8 cellular contexts compared by ENCODE assay signal in genomic region chr17:81400154-81400938, GRCh38. TPM values are rescaled to one million over a fixed set of nuclear protein-coding genes. Genes with fewer than 3 reads are reported as not detected.
A peak's percentile ranks its signal among the peaks of the same experiment; 100 is the strongest.
DNase-seq lines count a peak whose midpoint lies in the region; ATAC-seq and TF ChIP-seq lines count a peak whose summit lies in the region.

No MANE protein-coding gene starts in this region.

- intact Hi-C loops in activated CD8-positive, alpha-beta T cell treated with anti-CD3 and anti-CD28 coated beads for 36 hours (cut with micrococcal nuclease): no loop called here

- no peaks in the 10 kb centered on the region for H3K36me3 Mint-ChIP-seq in activated T-cell treated with anti-CD3 and anti-CD28 coated beads, Interleukin-2, amount 50 U/mL, for 4 hours (ENCODE audit: insufficient read depth)
- no peaks in the 10 kb centered on the region for H3K36me3 Mint-ChIP-seq in activated CD8-positive, alpha-beta T cell treated with anti-CD3 and anti-CD28 coated beads for 36 hours (ENCODE audit: low read depth)

- peak overlapping the region; percentile 70 for H3K4me3 ChIP-seq in gastroesophageal sphincter

- CTCF ChIA-PET in activated CD8-positive, alpha-beta T cell treated with anti-CD3 and anti-CD28 coated beads for 36 hours (lab: Charles Lee): interaction anchor here (6.2 kb wide), 1 partner anchor 84 kb away, joined by 29 read pairs; no protein-coding TSS in a partner anchor

- TF ChIP-seq CTCF in activated CD8-positive, alpha-beta T cell treated with anti-CD3 and anti-CD28 coated beads for 36 hours (IDR thresholded peaks at IDR 0.05): no peak
- no peak for TF ChIP-seq CTCF in gastroesophageal sphincter (IDR thresholded peaks at IDR 0.05)
- TF ChIP-seq CTCF in omental fat pad (IDR thresholded peaks at IDR 0.05): no peak

- peak overlapping the region; percentile 96 to 100 (median 98) for H3K27ac ChIP-seq in gastroesophageal sphincter

- H3K4me1 Mint-ChIP-seq in activated T-cell treated with anti-CD3 and anti-CD28 coated beads, Interleukin-2, amount 50 U/mL, for 4 hours (ENCODE audit: low read depth): peaks cover 20% of the 10 kb centered on the region
- peaks cover 19% of the 10 kb centered on the region for H3K4me1 Mint-ChIP-seq in activated CD8-positive, alpha-beta T cell treated with anti-CD3 and anti-CD28 coated beads for 36 hours (ENCODE audit: low read depth)

- H3K4me3 Mint-ChIP-seq in activated T-cell treated with anti-CD3 and anti-CD28 coated beads, Interleukin-2, amount 50 U/mL, for 4 hours: peak overlapping the region; percentile 73
- H3K4me3 Mint-ChIP-seq in activated CD8-positive, alpha-beta T cell treated with anti-CD3 and anti-CD28 coated beads for 36 hours: peak overlapping the region; percentile 49

- H3K9me3 Mint-ChIP-seq in activated T-cell treated with anti-CD3 and anti-CD28 coated beads, Interleukin-2, amount 50 U/mL, for 4 hours: no peaks in the 10 kb centered on the region
- no peaks in the 10 kb centered on the region for H3K9me3 Mint-ChIP-seq in activated CD8-positive, alpha-beta T cell treated with anti-CD3 and anti-CD28 coated beads for 36 hours

- H3K27ac Mint-ChIP-seq in activated CD8-positive, alpha-beta T cell treated with anti-CD3 and anti-CD28 coated beads for 36 hours: no peak overlapping the region

- WGBS in gastroesophageal sphincter (ENCODE audit: low coverage in 1 of 2), 2 donors: 0 to 8% methylated on average over 5 to 25 of the region's 65 CpGs

- peaks cover 61% of the 10 kb centered on the region for H3K27me3 Mint-ChIP-seq in activated T-cell treated with anti-CD3 and anti-CD28 coated beads, Interleukin-2, amount 50 U/mL, for 4 hours (ENCODE audit: low read depth)
- H3K27me3 Mint-ChIP-seq in activated CD8-positive, alpha-beta T cell treated with anti-CD3 and anti-CD28 coated beads for 36 hours: peaks cover 56% of the 10 kb centered on the region

- no peak for TF ChIP-seq EP300 in gastroesophageal sphincter (IDR thresholded peaks at IDR 0.05)

- no peak for DNase-seq in activated T-cell treated with anti-CD3 and anti-CD28 coated beads, Interleukin-2, amount 50 U/mL, for 4 hours
- DNase-seq in activated T-cell treated with anti-CD3 and anti-CD28 coated beads, Interleukin-2, amount 50 U/mL, for 1 hour: no peak
- DNase-seq in activated CD8-positive, alpha-beta T cell treated with anti-CD3 and anti-CD28 coated beads for 36 hours: peak; percentile 37
- no peak for DNase-seq in omental fat pad (ENCODE audit: low spot score)
- DNase-seq in NCI-H1092 treated with DMSO at 0.1 percent for 48 hours (lab: John Stamatoyannopoulos, UW): no peak
- DNase-seq in NCI-H1105 (lab: John Stamatoyannopoulos, UW): no peak

- no peaks in the 10 kb centered on the region for H3K27me3 ChIP-seq in gastroesophageal sphincter

- no peak for ATAC-seq in activated T-cell treated with anti-CD3 and anti-CD28 coated beads, Interleukin-2, amount 50 U/mL, for 4 hours
- ATAC-seq in activated CD8-positive, alpha-beta T cell treated with anti-CD3 and anti-CD28 coated beads for 36 hours: no peak
- ATAC-seq in gastroesophageal sphincter (no peak), omental fat pad (ENCODE audit: low FRiP score) (peak; percentile 5), GM21737 (IDR thresholded peaks at IDR 0.05; ENCODE audit: unreplicated experiment) (no peak)

- H3K36me3 ChIP-seq in gastroesophageal sphincter: no peaks in the 10 kb centered on the region

- no peaks in the 10 kb centered on the region for H3K9me3 ChIP-seq in gastroesophageal sphincter

- H3K4me1 ChIP-seq in gastroesophageal sphincter: peaks cover 14 to 61% (median 36%) of the 10 kb centered on the region in 3 donors

- POLR2A ChIA-PET in activated CD8-positive, alpha-beta T cell treated with anti-CD3 and anti-CD28 coated beads for 36 hours (lab: Charles Lee): no interaction called here

- no peak for TF ChIP-seq POLR2A in gastroesophageal sphincter (IDR thresholded peaks at IDR 0.05)

RNA-seq across cellular contexts. Expression of gene BAHCC1, which starts 5.1 kb away (rescaled TPM):
- total RNA-seq in activated T-cell treated with anti-CD3 and anti-CD28 coated beads, Interleukin-2, amount 50 U/mL, for 4 hours: under 1 TPM; 0.08 to 0.19 (median 0.08) TPM
- total RNA-seq in activated CD8-positive, alpha-beta T cell treated with anti-CD3 and anti-CD28 coated beads for 36 hours: under 1 TPM; 0.40 to 0.65 TPM
- 10 to 100 TPM; 17.5 to 34.3 (median 19.5) TPM for total RNA-seq in gastroesophageal sphincter
- 10 to 100 TPM in 1 of 4 donors, 1 to 10 TPM in 3; 4.8 to 20.8 (median 7.1) TPM for total RNA-seq in omental fat pad
